In genomic region chr19:33405491-33406461, GRCh38 we compare ENCODE assay signal across 12 cellular contexts. TPM values are rescaled to one million over a fixed set of nuclear protein-coding genes. Genes with fewer than 3 reads are reported as not detected.
DNase-seq lines count a peak whose midpoint lies in the region; ATAC-seq lines count a peak whose summit lies in the region.
"Had no signal": no experiment of that assay in that cellular context is flagged by ENCODE, and none has a peak within 500 bp of the region (broad histone marks: within the 10 kb centered on the region; RNA-seq: fewer than 3 reads in every experiment).

No MANE protein-coding gene starts in this region.

- no peak overlapping the region for H3K27ac Mint-ChIP-seq in activated CD4-positive, alpha-beta T cell treated with anti-CD3 and anti-CD28 coated beads, Interleukin-2, amount 10 ng/mL, durations not matched to agents 24 days and 14 days

- H3K36me3 ChIP-seq in subcutaneous abdominal adipose tissue (ENCODE audit: control insufficient read depth in 5 of 5, insufficient read depth in 5 of 5, low read length in 5 of 5): peaks cover 0 to 29% (median 18%) of the 10 kb centered on the region in 5 donors

- H3K4me3 Mint-ChIP-seq in activated CD4-positive, alpha-beta T cell treated with anti-CD3 and anti-CD28 coated beads, Interleukin-2, amount 10 ng/mL, durations not matched to agents 24 days and 14 days: no peak overlapping the region
- H3K4me3 Mint-ChIP-seq: H9 had no signal

- no peaks in the 10 kb centered on the region for H3K36me3 Mint-ChIP-seq in activated CD4-positive, alpha-beta T cell treated with anti-CD3 and anti-CD28 coated beads, Interleukin-2, amount 10 ng/mL, durations not matched to agents 24 days and 14 days (ENCODE audit: low read depth)

- H3K9ac ChIP-seq in subcutaneous abdominal adipose tissue (ENCODE audit: low read length in 5 of 5): no peak overlapping the region

- no peaks in the 10 kb centered on the region for H3K27me3 ChIP-seq in subcutaneous abdominal adipose tissue (ENCODE audit: control insufficient read depth in 5 of 5, insufficient read depth in 4 of 5, low read length in 5 of 5)

- intact Hi-C loops in activated CD4-positive, alpha-beta T cell treated with anti-CD3 and anti-CD28 coated beads, Interleukin-2, amount 10 ng/mL, durations not matched to agents 24 days and 14 days (cut with micrococcal nuclease): loop anchor here (1.0 to 5.0 kb wide), 3 partner anchors 163 to 278 kb away; no protein-coding TSS in a partner anchor

- peaks cover 3 to 48% (median 38%) of the 10 kb centered on the region in 5 donors for H3K4me1 ChIP-seq in subcutaneous abdominal adipose tissue (ENCODE audit: control insufficient read depth in 5 of 5, insufficient read depth in 5 of 5, low read length in 5 of 5)

- H3K27ac ChIP-seq in cingulate gyrus (ENCODE audit: low read depth, low read length) (peak overlapping the region; percentile 39), subcutaneous abdominal adipose tissue (ENCODE audit: low read depth, low read length) (peak overlapping the region; percentile 32)
- H3K27ac ChIP-seq: epithelial cell of prostate had no signal

- ATAC-seq in GM18861 (IDR thresholded peaks at IDR 0.05; ENCODE audit: unreplicated experiment): no peak

- peak overlapping the region in 1 of 5 donors; percentile 15 for H3K4me3 ChIP-seq in subcutaneous abdominal adipose tissue (ENCODE audit: low read depth in 1 of 5, low read length in 5 of 5)
- H3K4me3 ChIP-seq: GM12878 had no signal

- no peaks in the 10 kb centered on the region for H3K27me3 Mint-ChIP-seq in activated CD4-positive, alpha-beta T cell treated with anti-CD3 and anti-CD28 coated beads, Interleukin-2, amount 10 ng/mL, durations not matched to agents 24 days and 14 days
- H3K27me3 Mint-ChIP-seq: CD8-positive, alpha-beta memory T cell had no signal

- H3K9me3 ChIP-seq in subcutaneous abdominal adipose tissue (ENCODE audit: control insufficient read depth in 5 of 5, low read length in 5 of 5): no peaks in the 10 kb centered on the region

- peak; percentile 10 to 22 for DNase-seq in activated CD4-positive, alpha-beta T cell treated with anti-CD3 and anti-CD28 coated beads, Interleukin-2, amount 50 U/mL, for 48 hours
- no peak for DNase-seq in activated CD4-positive, alpha-beta T cell treated with anti-CD3 and anti-CD28 coated beads, Interleukin-2, amount 10 ng/mL, durations not matched to agents 24 days and 14 days
- peak; percentile 77 for DNase-seq in medulla oblongata (ENCODE audit: extremely low spot score)
- no peak for DNase-seq in inferior parietal cortex (ENCODE audit: extremely low spot score)
- DNase-seq in DMS153 treated with DMSO at 0.1 percent for 48 hours (lab: John Stamatoyannopoulos, UW; ENCODE audit: unreplicated experiment): no peak

- H3K4me1 Mint-ChIP-seq in activated CD4-positive, alpha-beta T cell treated with anti-CD3 and anti-CD28 coated beads, Interleukin-2, amount 10 ng/mL, durations not matched to agents 24 days and 14 days: no peaks in the 10 kb centered on the region
- H3K4me1 Mint-ChIP-seq: CD8-positive, alpha-beta memory T cell had no signal

- no peaks in the 10 kb centered on the region for H3K9me3 Mint-ChIP-seq in activated CD4-positive, alpha-beta T cell treated with anti-CD3 and anti-CD28 coated beads, Interleukin-2, amount 10 ng/mL, durations not matched to agents 24 days and 14 days
- H3K9me3 Mint-ChIP-seq: CD8-positive, alpha-beta memory T cell; H9 had no signal

RNA-seq across cellular contexts. Expression of gene CEBPG, which starts 32.3 kb away (rescaled TPM):
- 29.7 and 29.8 TPM in 2 replicates for total RNA-seq in activated CD4-positive, alpha-beta T cell treated with anti-CD3 and anti-CD28 coated beads, Interleukin-2, amount 10 ng/mL, durations not matched to agents 24 days and 14 days

Comparison
In these comparisons a context has a peak if more than half of its experiments do, and no peak if none do; other contexts are left out.
1. DNase-seq: peak in activated CD4-positive, alpha-beta T cell treated with anti-CD3 and anti-CD28 coated beads, Interleukin-2, amount 50 U/mL, for 48 hours (2 of 2) and medulla oblongata (single experiment); none in activated CD4-positive, alpha-beta T cell treated with anti-CD3 and anti-CD28 coated beads, Interleukin-2, amount 10 ng/mL, durations not matched to agents 24 days and 14 days (single experiment), inferior parietal cortex (single experiment) and DMS153 treated with DMSO at 0.1 percent for 48 hours (single experiment).